In genomic region chr9:75685059-75685458, GRCh38 we compare ENCODE assay signal across 24 cellular contexts.
"Had no signal": no experiment of that assay in that cellular context is flagged by ENCODE, and none has a peak within 500 bp of the region (broad histone marks: within the 10 kb centered on the region; RNA-seq: fewer than 3 reads in every experiment).

No MANE protein-coding gene starts in this region.

- DNase-seq: Karpas-422, KG1, MG63, NCI-H1092, NCI-H1105 treated with DMSO at 0.1 percent for 48 hours, NCI-H1417 treated with DMSO at 0.1 percent for 48 hours, NCI-H146, NCI-H1694 treated with DMSO at 0.1 percent for 48 hours, NCI-H1930, NCI-H2081, NCI-H2107, NCI-H2171 treated with DMSO at 0.1 percent for 48 hours, NCI-H345, NCI-H446 treated with DMSO at 0.1 percent for 48 hours, NCI-H510A treated with DMSO at 0.1 percent for 48 hours, NCI-H526, Right ventricle myocardium superior, RPMI8226, SIG-M5 had no signal

- FAIRE-seq: HTR-8/SVneo, RCC 7860 had no signal

- H3K36me3 ChIP-seq: MG63, SJSA1 had no signal

- H3K27ac ChIP-seq: HL-60, SJSA1, SK-N-MC had no signal

- H3K27me3 ChIP-seq: MG63, SJSA1 had no signal

- H3K4me3 ChIP-seq: MG63, SJSA1, SK-N-MC had no signal

- H3K9me3 ChIP-seq: MG63, SJSA1 had no signal

- H3K4me1 ChIP-seq: SJSA1 had no signal
